In genomic region chr9:84781431-84781830, GRCh38 we compare ENCODE assay signal across 8 cellular contexts.
A peak's percentile ranks its signal among the peaks of the same experiment; 100 is the strongest.
DNase-seq lines count a peak whose midpoint lies in the region; ATAC-seq and TF ChIP-seq lines count a peak whose summit lies in the region.

No MANE protein-coding gene starts in this region.

- no peak overlapping the region for H3K27ac Mint-ChIP-seq in neural progenitor cell

- H3K79me1 ChIP-seq in IMR-90 (ENCODE audit: low read depth in 1 of 2, low read length in 2 of 2), result no peaks in the 10 kb centered on the region

- H2AK5ac ChIP-seq in IMR-90 (ENCODE audit: low read depth, low read length), result no peak overlapping the region

- H2BK120ac ChIP-seq in IMR-90 (ENCODE audit: low read depth, low read length), result no peak overlapping the region

- H3K18ac ChIP-seq in IMR-90 (ENCODE audit: low read depth, low read length), result no peak overlapping the region

- H3K56ac ChIP-seq in IMR-90 (ENCODE audit: extremely low read depth, insufficient read depth, low read length), result no peak overlapping the region

- peak; percentile 43 for TF ChIP-seq RAD21 in IMR-90 (IDR thresholded peaks at IDR 0.05; ENCODE audit: low read length)

- ATAC-seq in IMR-90 (ENCODE audit: low read depth), result no peak
- ATAC-seq in GM21737 (IDR thresholded peaks at IDR 0.05; ENCODE audit: unreplicated experiment), result no peak

- BruUV-seq in IMR-90 (replicated peaks; lab: Mats Ljungman, UMichigan), result no TSS peak

- H3K23ac ChIP-seq in IMR-90 (ENCODE audit: low read depth, low read length), result no peak overlapping the region

- no peak overlapping the region for H2AK9ac ChIP-seq in IMR-90 (replicated peaks; ENCODE audit: low read depth, low read length, poor library complexity)

- CTCF ChIA-PET in IMR-90 (lab: Yijun Ruan, JAX), result interaction anchor here (0.7 to 1.4 kb wide), 2 partner anchors 10 to 21 kb away, joined by 3 to 4 read pairs; no protein-coding TSS in a partner anchor

- H3K36me3 Mint-ChIP-seq in neural progenitor cell, result no peaks in the 10 kb centered on the region

- no peak overlapping the region for H3K9ac ChIP-seq in IMR-90 (ENCODE audit: low read depth, low read length)
- H3K9ac ChIP-seq in neural progenitor cell, result no peak overlapping the region

- H3K9me3 ChIP-seq in IMR-90 (ENCODE audit: control insufficient read depth, insufficient read depth, low read length), result peaks cover 2% of the 10 kb centered on the region; the same call in 1 of the 2 replicates
- no peaks in the 10 kb centered on the region for H3K9me3 ChIP-seq in neural progenitor cell (ENCODE audit: low read depth)

- H2AFZ ChIP-seq in IMR-90 (replicated peaks; ENCODE audit: low read length, poor library complexity), result no peak overlapping the region
- no peak overlapping the region for H2AFZ ChIP-seq in neural progenitor cell (replicated peaks)

- H3K14ac ChIP-seq in IMR-90 (replicated peaks; ENCODE audit: low read depth, low read length), result no peak overlapping the region

- H3K27me3 ChIP-seq in IMR-90 (ENCODE audit: control insufficient read depth, insufficient read depth, low read length), result no peaks in the 10 kb centered on the region
- no peaks in the 10 kb centered on the region for H3K27me3 ChIP-seq in brain microvascular endothelial cell (replicated peaks)
- no peaks in the 10 kb centered on the region for H3K27me3 ChIP-seq in neural progenitor cell

- in situ Hi-C loops in IMR-90 (cut with MboI; ENCODE audit: low sequenced_read_pairs) (no loop called here), brain microvascular endothelial cell (cut with HindIII; ENCODE audit: low pct_ligation_motif_present, low sequenced_read_pairs) (no loop called here)

- no peaks in the 10 kb centered on the region for H3K9me1 ChIP-seq in IMR-90 (ENCODE audit: insufficient read depth, low read length)

- H2BK5ac ChIP-seq in IMR-90 (ENCODE audit: low read depth, low read length, poor library complexity, severe bottlenecking), result no peak overlapping the region

- no peak overlapping the region for H3K4me3 ChIP-seq in IMR-90 (ENCODE audit: insufficient read depth, low read depth, low read length)
- no peak overlapping the region for H3K4me3 ChIP-seq in brain microvascular endothelial cell (ENCODE audit: low read depth, low read length)
- H3K4me3 ChIP-seq in neural progenitor cell, result no peak overlapping the region

- H4K20me1 ChIP-seq in IMR-90 (ENCODE audit: insufficient read depth, low read length) (no peaks in the 10 kb centered on the region), neural progenitor cell (ENCODE audit: low read depth) (no peaks in the 10 kb centered on the region)

- H4K91ac ChIP-seq in IMR-90 (ENCODE audit: insufficient read depth, low read depth, low read length), result no peak overlapping the region

- TF ChIP-seq POLR2A in IMR-90 (IDR thresholded peaks at IDR 0.05; ENCODE audit: low read depth, low read length), result no peak

- H3K4me2 ChIP-seq in IMR-90 (ENCODE audit: low read depth, low read length) (no peak overlapping the region), neural progenitor cell (no peak overlapping the region)

- peak; percentile 8 for DNase-seq in NCI-H1105 (lab: John Stamatoyannopoulos, UW)
- no peak for DNase-seq in NCI-H1105 treated with DMSO at 0.1 percent for 48 hours (lab: John Stamatoyannopoulos, UW)
- DNase-seq in IMR-90, result no peak
- peak; percentile 38 for DNase-seq in brain microvascular endothelial cell
- peak; percentile 38 for DNase-seq in neural progenitor cell (ENCODE audit: low spot score)
- no peak for DNase-seq in AG08396 (ENCODE audit: low spot score)
- DNase-seq in NCI-H1930 (lab: John Stamatoyannopoulos, UW), result no peak

- dilution Hi-C loops in IMR-90 (cut with HindIII; ENCODE audit: low sequenced_read_pairs, unreplicated experiment), result no loop called here

- no peak overlapping the region for H2BK15ac ChIP-seq in IMR-90 (ENCODE audit: low read depth, low read length)

- H3K79me2 ChIP-seq in neural progenitor cell (ENCODE audit: low read depth), result no peaks in the 10 kb centered on the region

- peaks cover 4% of the 10 kb centered on the region for H3K27me3 Mint-ChIP-seq in neural progenitor cell (ENCODE audit: insufficient read depth, low read depth)

- H3K27ac ChIP-seq in IMR-90 (ENCODE audit: insufficient read depth, low read length) (no peak overlapping the region), brain microvascular endothelial cell (no peak overlapping the region), neural progenitor cell (no peak overlapping the region)

- no peak overlapping the region for H3K4me3 Mint-ChIP-seq in neural progenitor cell

- H4K8ac ChIP-seq in IMR-90 (ENCODE audit: low read depth in 2 of 2, low read length in 2 of 2), result no peak overlapping the region

- H3K4me1 Mint-ChIP-seq in neural progenitor cell, result peaks cover 16% of the 10 kb centered on the region

- TF ChIP-seq CTCF in IMR-90 (conservative IDR thresholded peaks at IDR 0.05; ENCODE audit: low read depth, low read length) (peak; percentile 44), brain microvascular endothelial cell (IDR thresholded peaks at IDR 0.05; ENCODE audit: low read depth, low read length, missing control alignments) (peak; percentile 65), neural progenitor cell (IDR thresholded peaks at IDR 0.05) (peak; percentile 65)

- intact Hi-C loops in IMR-90 (cut with micrococcal nuclease), result loop anchor here (5.0 kb wide), 1 partner anchor 384 kb away; no protein-coding TSS in a partner anchor

- no CpG with 5 or more reads among the region's 2 CpGs for WGBS in IMR-90 (ENCODE audit: extremely low coverage in 2 of 2, insufficient read length in 1 of 2), 2 experiments

- POLR2A ChIA-PET in IMR-90 (lab: Charles Lee; ENCODE audit: unreplicated experiment), result no interaction called here

- H2BK20ac ChIP-seq in IMR-90 (ENCODE audit: low read depth, low read length), result no peak overlapping the region

- no peaks in the 10 kb centered on the region for H3K4me1 ChIP-seq in IMR-90 (ENCODE audit: control insufficient read depth, insufficient read depth, low read length)
- peaks cover 6% of the 10 kb centered on the region for H3K4me1 ChIP-seq in neural progenitor cell

- H3K36me3 ChIP-seq in IMR-90 (ENCODE audit: control insufficient read depth, insufficient read depth, low read length), result no peaks in the 10 kb centered on the region
- H3K36me3 ChIP-seq in brain microvascular endothelial cell (replicated peaks), result no peaks in the 10 kb centered on the region
- H3K36me3 ChIP-seq in neural progenitor cell, result no peaks in the 10 kb centered on the region

- H3K4ac ChIP-seq in IMR-90 (ENCODE audit: low read depth, low read length), result no peak overlapping the region

- no peaks in the 10 kb centered on the region for H3K9me3 Mint-ChIP-seq in neural progenitor cell

- no peak overlapping the region for H4K5ac ChIP-seq in IMR-90 (ENCODE audit: low read depth, low read length)

- no peaks in the 10 kb centered on the region for H3F3A ChIP-seq in neural progenitor cell (ENCODE audit: low read depth)

TF ChIP-seq in IMR-90, 13 proteins besides CTCF, POLR2A, EP300 and RAD21:
- no peak for TF ChIP-seq NFE2L2 (IDR thresholded peaks at IDR 0.05; ENCODE audit: low read depth, low read length)
- TF ChIP-seq FOS (IDR thresholded peaks at IDR 0.05; ENCODE audit: low read depth, low read length), result no peak
- no peak for TF ChIP-seq MAFK (IDR thresholded peaks at IDR 0.05; ENCODE audit: low read depth, low read length)
- TF ChIP-seq USF2 (IDR thresholded peaks at IDR 0.05; ENCODE audit: low read depth, low read length), result no peak
- no peak for TF ChIP-seq MXI1 (IDR thresholded peaks at IDR 0.05; ENCODE audit: borderline replicate concordance, low read depth, low read length)
- TF ChIP-seq RFX5 (IDR thresholded peaks at IDR 0.05; ENCODE audit: low read depth, low read length), result no peak
- TF ChIP-seq SMC3 (IDR thresholded peaks at IDR 0.05; ENCODE audit: low read depth, low read length), result peak; percentile 37
- no peak for TF ChIP-seq CHD1 (IDR thresholded peaks at IDR 0.05; ENCODE audit: low read depth, low read length)

Comparison
In these comparisons a context has a peak if more than half of its experiments do, and no peak if none do; other contexts are left out.
1. DNase-seq: peak in NCI-H1105 (single experiment), brain microvascular endothelial cell (single experiment) and neural progenitor cell (single experiment); none in NCI-H1105 treated with DMSO at 0.1 percent for 48 hours (single experiment), IMR-90 (single experiment), AG08396 (single experiment) and NCI-H1930 (0 of 2).
2. Peak in every context shown above with its lines, with median percentiles within 50 percentile points of each other: CTCF ChIP-seq.